13 cellular contexts compared by ENCODE assay signal in genomic region chr6:111683126-111683525, GRCh38.
DNase-seq lines count a peak whose midpoint lies in the region; TF ChIP-seq lines count a peak whose summit lies in the region.
"Had no signal": no experiment of that assay in that cellular context is flagged by ENCODE, and none has a peak within 500 bp of the region (broad histone marks: within the 10 kb centered on the region; RNA-seq: fewer than 3 reads in every experiment).

No MANE protein-coding gene starts in this region.

- in situ Hi-C loops in GM23248 (cut with MboI) = no loop called here

- H3K9me3 ChIP-seq in GM23248 (ENCODE audit: low read depth) = no peaks in the 10 kb centered on the region
- no peaks in the 10 kb centered on the region for H3K9me3 ChIP-seq in ascending aorta
- H3K9me3 ChIP-seq in stomach = no peaks in the 10 kb centered on the region

- H3F3A ChIP-seq in GM23248 (ENCODE audit: insufficient read depth) = peaks cover 20% of the 10 kb centered on the region

- H3K27me3 ChIP-seq in GM23248 (replicated peaks; ENCODE audit: insufficient read depth) (no peaks in the 10 kb centered on the region), ascending aorta (no peaks in the 10 kb centered on the region), layer of hippocampus (ENCODE audit: control insufficient read depth, insufficient read depth, low read length) (no peaks in the 10 kb centered on the region), stomach (no peaks in the 10 kb centered on the region)

- intact Hi-C loops in ascending aorta (cut with DNase I) (loop anchor here (2.0 kb wide), 1 partner anchor 14 kb away; no protein-coding TSS in a partner anchor), stomach (cut with DNase I; ENCODE audit: low total_unique reads) (no loop called here)

- no peak for TF ChIP-seq POLR2A in stomach (IDR thresholded peaks at IDR 0.05)

- 0 out of 2 replicates have a peak, but pooled peaks cover 9% of the 10 kb centered on the region for H3K79me2 ChIP-seq in GM23248 (ENCODE audit: insufficient read depth)

- H3K27ac ChIP-seq in GM23248 = peak overlapping the region; percentile 80
- H3K27ac ChIP-seq in ascending aorta = peak overlapping the region; percentile 82 to 83
- peak overlapping the region; percentile 54 for H3K27ac ChIP-seq in layer of hippocampus (ENCODE audit: low read depth, low read length)
- peak overlapping the region in 4 of 5 donors; percentile 61 to 79 (median 67) for H3K27ac ChIP-seq in stomach

- peak overlapping the region; percentile 40 for H3K9ac ChIP-seq in GM23248

- H3K4me1 ChIP-seq in GM23248 (ENCODE audit: insufficient read depth) (peaks cover 27% of the 10 kb centered on the region), ascending aorta (peaks cover 0 to 27% of the 10 kb centered on the region in 2 donors), stomach (peaks cover 11 to 93% (median 29%) of the 10 kb centered on the region in 4 donors)

- peaks cover 38% of the 10 kb centered on the region for H3K36me3 ChIP-seq in GM23248 (ENCODE audit: low read depth)
- no peaks in the 10 kb centered on the region for H3K36me3 ChIP-seq in ascending aorta
- H3K36me3 ChIP-seq in stomach = peaks cover 0 to 20% (median 11%) of the 10 kb centered on the region in 4 donors

- TF ChIP-seq EP300 in stomach (IDR thresholded peaks at IDR 0.05) = no peak

- TF ChIP-seq CTCF in ascending aorta (IDR thresholded peaks at IDR 0.05) (no peak), stomach (IDR thresholded peaks at IDR 0.05) (no peak)

- H3K9me2 ChIP-seq in GM23248 (ENCODE audit: insufficient read depth) = no peaks in the 10 kb centered on the region

- H3K4me3 ChIP-seq in GM23248 = no peak overlapping the region
- H3K4me3 ChIP-seq in ascending aorta = no peak overlapping the region
- no peak overlapping the region for H3K4me3 ChIP-seq in stomach

- no peaks in the 10 kb centered on the region for H4K20me1 ChIP-seq in GM23248 (ENCODE audit: insufficient read depth)

- 59 to 62% methylated on average over 5 of the region's 5 CpGs for WGBS in GM23248 (ENCODE audit: low coverage in 1 of 2, low lambda C conversion rate in 2 of 2, missing lambda C conversion rate in 2 of 2), 2 experiments
- WGBS in stomach, 5 donors = 87 to 92% (median 90%) methylated on average over 5 of the region's 5 CpGs

- DNase-seq in GM23248 = no peak
- no peak for DNase-seq in ascending aorta (ENCODE audit: low spot score in 2 of 2)
- no peak for DNase-seq in stomach
- DNase-seq in NCI-H2029 (lab: John Stamatoyannopoulos, UW) = no peak
- DNase-seq in occipital lobe (lab: John Stamatoyannopoulos, UW) = no peak
- no peak for DNase-seq in NCI-H146 (lab: John Stamatoyannopoulos, UW)
- DNase-seq in DMS79 treated with DMSO at 0.1 percent for 48 hours (lab: John Stamatoyannopoulos, UW) = no peak
- DNase-seq: hippocampal formation, NCI-H1092, NCI-H526, retina, SHP77 had no signal

- H2AFZ ChIP-seq in GM23248 = no peak overlapping the region

- peak overlapping the region; percentile 30 for H3K4me2 ChIP-seq in GM23248 (ENCODE audit: unreplicated experiment)
